Comparison of ENCODE assay signal across 28 cellular contexts in the genomic region with DNA sequence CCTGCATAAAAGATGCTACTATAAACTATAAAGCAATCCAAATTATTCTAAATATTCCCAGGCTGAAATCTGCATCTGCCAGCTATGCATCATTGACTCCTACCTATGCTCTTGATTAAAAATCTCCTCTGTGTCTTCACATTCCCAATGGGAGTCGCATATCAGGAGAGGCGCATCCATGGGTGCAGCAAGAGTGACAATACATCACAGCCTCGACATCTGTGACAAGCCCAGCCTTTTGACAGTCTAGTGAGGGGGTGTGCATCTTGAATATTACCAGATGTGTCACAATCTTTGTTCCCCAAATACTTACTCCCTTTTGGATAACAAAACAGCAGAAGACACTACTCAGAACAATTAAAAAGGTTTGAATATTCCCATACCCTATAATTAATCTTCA.
"Had no signal": no experiment of that assay in that cellular context is flagged by ENCODE, and none has a peak within 500 bp of the region (broad histone marks: within the 10 kb centered on the region; RNA-seq: fewer than 3 reads in every experiment).

No MANE protein-coding gene starts in this region.

- ATAC-seq: activated CD4-positive, alpha-beta T cell treated with anti-CD3 and anti-CD28 coated beads for 36 hours; activated CD4-positive, CD25-positive, alpha-beta regulatory T cell treated with anti-CD3 and anti-CD28 coated beads, Interleukin-2, amount 50 U/mL, for 24 hours; activated CD8-positive, alpha-beta T cell treated with anti-CD3 and anti-CD28 coated beads, Interleukin-2, amount 10 ng/mL, durations not matched to agents 7 days and 5 days; activated T-cell treated with anti-CD3 and anti-CD28 coated beads, Interleukin-2, amount 50 U/mL, for 4 hours; activated T-helper 17 cell treated with anti-CD3 and anti-CD28 coated beads, Interleukin-2, amount 50 U/mL, for 72 hours; effector memory CD8-positive, alpha-beta T cell; foreskin keratinocyte; gastrocnemius medialis; T-helper 17 cell had no signal

- DNase-seq: activated B cell treated with CpG ODN at 0.5 μM for 24 hours; activated CD4-positive, alpha-beta memory T cell treated with anti-CD3 and anti-CD28 coated beads for 36 hours; activated CD4-positive, alpha-beta T cell treated with anti-CD3 and anti-CD28 coated beads for 36 hours; activated CD4-positive, alpha-beta T cell treated with anti-CD3 and anti-CD28 coated beads, Interleukin-2, amount 10 ng/mL, durations not matched to agents 24 days and 14 days; activated CD8-positive, alpha-beta memory T cell treated with anti-CD3 and anti-CD28 coated beads, Interleukin-2, amount 50 U/mL, for 48 hours; activated CD8-positive, alpha-beta T cell treated with anti-CD3 and anti-CD28 coated beads, Interleukin-2, amount 10 ng/mL, durations not matched to agents 7 days and 5 days; activated effector memory CD4-positive, alpha-beta T cell treated with Interleukin-2 at 50 U/mL for 16 hours; activated gamma-delta T cell treated with Interleukin-2 at 50 U/mL for 16 hours; activated naive CD4-positive, alpha-beta T cell treated with anti-CD3 and anti-CD28 coated beads, Interleukin-2, amount 50 U/mL, for 16 hours; activated naive CD4-positive, alpha-beta T cell treated with Interleukin-2 at 50 U/mL for 16 hours; activated T-cell treated with anti-CD3 and anti-CD28 coated beads for 4 hours; activated T-cell treated with anti-CD3 and anti-CD28 coated beads, Interleukin-2, amount 50 U/mL, for 4 hours; amniotic stem cell; anterior cingulate cortex; brain microvascular endothelial cell; cortex of kidney; dermis blood vessel endothelial cell; effector CD4-positive, alpha-beta T cell; effector memory CD8-positive, alpha-beta T cell; erythroblast; foreskin keratinocyte; gastrocnemius medialis; T-helper 1 cell; T-helper 17 cell; T1000; WERI-Rb-1 had no signal
